ENCODE assay signal across 25 cellular contexts in genomic region chr1:18881642-18882431, GRCh38. TPM values are rescaled to one million over a fixed set of nuclear protein-coding genes. Genes with fewer than 3 reads are reported as not detected.
DNase-seq lines count a peak whose midpoint lies in the region; ATAC-seq and TF ChIP-seq lines count a peak whose summit lies in the region.
"Had no signal": no experiment of that assay in that cellular context is flagged by ENCODE, and none has a peak within 500 bp of the region (broad histone marks: within the 10 kb centered on the region; RNA-seq: fewer than 3 reads in every experiment).

No MANE protein-coding gene starts in this region.

- H3K27me3 Mint-ChIP-seq in chondrocyte (ENCODE audit: low read depth) = no peaks in the 10 kb centered on the region
- H3K27me3 Mint-ChIP-seq: CD8-positive, alpha-beta memory T cell had no signal

- intact Hi-C loops in psoas muscle (cut with DNase I) = no loop called here

- H3K36me3 Mint-ChIP-seq in chondrocyte (ENCODE audit: low read depth) = peaks cover 9% of the 10 kb centered on the region
- H3K36me3 Mint-ChIP-seq: CD8-positive, alpha-beta memory T cell had no signal

- no peak overlapping the region for H2BK5ac ChIP-seq in mesendoderm (ENCODE audit: low read length)

- H3K36me3 ChIP-seq in psoas muscle (ENCODE audit: insufficient read depth in 1 of 2, low read depth in 1 of 2) (peaks cover 0 to 30% of the 10 kb centered on the region in 2 donors), mesendoderm (ENCODE audit: control insufficient read depth, insufficient read depth, low read length) (no peaks in the 10 kb centered on the region)
- H3K36me3 ChIP-seq: BE2C, SJCRH30 had no signal

- DNase-seq in HPDE6-E6E7 (ENCODE audit: extremely low spot score) = peak; percentile 57
- DNase-seq in chondrocyte (ENCODE audit: low spot score) = peak; percentile 83
- DNase-seq in foreskin keratinocyte = peak in 1 of 2 donors; percentile 69
- DNase-seq in psoas muscle = no peak
- no peak for DNase-seq in pons (ENCODE audit: low spot score)
- DNase-seq in mesendoderm = no peak
- no peak for DNase-seq in A172 (ENCODE audit: low spot score)
- DNase-seq: BE2C; Calu3; CD8-positive, alpha-beta memory T cell; DND-41; Karpas-422; NCI-H1092; NCI-H1417 treated with DMSO at 0.1 percent for 48 hours; NCI-H1694 treated with DMSO at 0.1 percent for 48 hours; NCI-H2081; NCI-H526 treated with DMSO at 0.1 percent for 48 hours; OCI-M1; SJCRH30 had no signal

- 69 to 86% (median 74%) methylated on average over 23 to 24 of the region's 24 CpGs for WGBS in psoas muscle, 3 donors
- no CpG with 5 or more reads among the region's 24 CpGs for WGBS in mesendoderm (ENCODE audit: extremely low coverage, insufficient coverage, low lambda C conversion rate)

- H3K4me2 ChIP-seq in mesendoderm (ENCODE audit: low read length) = no peak overlapping the region

- H3K4me1 Mint-ChIP-seq in chondrocyte (ENCODE audit: low read depth) = peaks cover 6% of the 10 kb centered on the region
- H3K4me1 Mint-ChIP-seq: CD14-positive monocyte; CD8-positive, alpha-beta memory T cell had no signal

- no peak overlapping the region for H3K9ac ChIP-seq in mesendoderm (ENCODE audit: low read length)

- H3K27ac Mint-ChIP-seq in chondrocyte (ENCODE audit: unreplicated experiment) = no peak overlapping the region
- H3K27ac Mint-ChIP-seq: CD14-positive monocyte had no signal

- TF ChIP-seq CTCF in chondrocyte (IDR thresholded peaks at IDR 0.05) = no peak
- TF ChIP-seq CTCF in foreskin keratinocyte (conservative IDR thresholded peaks at IDR 0.05) = no peak
- no peak for TF ChIP-seq CTCF in psoas muscle (IDR thresholded peaks at IDR 0.05)

- no peak overlapping the region for H4K8ac ChIP-seq in mesendoderm (ENCODE audit: low read depth, low read length)

- H4K5ac ChIP-seq in mesendoderm (ENCODE audit: low read length) = no peak overlapping the region

- no peak overlapping the region for H3K56ac ChIP-seq in mesendoderm (ENCODE audit: low read length)

- no peak overlapping the region for H3K18ac ChIP-seq in mesendoderm (ENCODE audit: low read length)

- no peaks in the 10 kb centered on the region for H3K79me2 ChIP-seq in mesendoderm (ENCODE audit: control insufficient read depth, insufficient read depth, low read length)

- H3K27ac ChIP-seq in foreskin keratinocyte (no peak overlapping the region), psoas muscle (peak overlapping the region; percentile 56), mesendoderm (ENCODE audit: low read depth, low read length) (no peak overlapping the region)
- H3K27ac ChIP-seq: HL-60, SJCRH30 had no signal

- no peak overlapping the region for H3K4me3 ChIP-seq in psoas muscle
- H3K4me3 ChIP-seq in mesendoderm (ENCODE audit: low read length) = no peak overlapping the region
- H3K4me3 ChIP-seq: SJCRH30 had no signal

- H3K4me1 ChIP-seq in foreskin keratinocyte (peaks cover 8% of the 10 kb centered on the region), psoas muscle (peaks cover 32% of the 10 kb centered on the region), mesendoderm (ENCODE audit: control insufficient read depth, low read depth, low read length) (no peaks in the 10 kb centered on the region)
- H3K4me1 ChIP-seq: SJCRH30 had no signal

- H3K9me3 ChIP-seq in psoas muscle = no peaks in the 10 kb centered on the region
- H3K9me3 ChIP-seq: BE2C, SJCRH30 had no signal

- ATAC-seq in foreskin keratinocyte (peak; percentile 68), psoas muscle (peak; percentile 17 to 29 (median 19)), GM18873 (IDR thresholded peaks at IDR 0.05; ENCODE audit: low FRiP score, unreplicated experiment) (no peak)
- ATAC-seq: Right ventricle myocardium inferior had no signal

- H3K4ac ChIP-seq in mesendoderm (ENCODE audit: low read depth, low read length) = no peak overlapping the region

- H3K79me1 ChIP-seq in mesendoderm (ENCODE audit: low read length) = no peaks in the 10 kb centered on the region

- no peak overlapping the region for H2BK15ac ChIP-seq in mesendoderm (replicated peaks; ENCODE audit: low read depth)

- no peak overlapping the region for H3K23ac ChIP-seq in mesendoderm (ENCODE audit: low read length)

- H3K4me3 Mint-ChIP-seq in chondrocyte (ENCODE audit: unreplicated experiment) = no peak overlapping the region
- H3K4me3 Mint-ChIP-seq: CD14-positive monocyte; CD8-positive, alpha-beta memory T cell had no signal

- no peaks in the 10 kb centered on the region for H3K27me3 ChIP-seq in foreskin keratinocyte
- no peaks in the 10 kb centered on the region for H3K27me3 ChIP-seq in psoas muscle (ENCODE audit: insufficient read depth in 3 of 3, low read length in 2 of 3)
- H3K27me3 ChIP-seq in mesendoderm (ENCODE audit: insufficient read depth, low read length, poor library complexity) = no peaks in the 10 kb centered on the region
- H3K27me3 ChIP-seq: BE2C, SJCRH30 had no signal

- no peak overlapping the region for H2BK120ac ChIP-seq in mesendoderm (ENCODE audit: low read depth, low read length)

- H2AK5ac ChIP-seq in mesendoderm (ENCODE audit: low read length) = no peak overlapping the region

- no peaks in the 10 kb centered on the region for H3K9me3 Mint-ChIP-seq in chondrocyte (ENCODE audit: low read depth)
- H3K9me3 Mint-ChIP-seq: CD8-positive, alpha-beta memory T cell had no signal

RNA-seq across cellular contexts. Expression of gene ALDH4A1, which starts 20.5 kb away (rescaled TPM):
- 9.3 to 15.0 TPM (median 14.2 TPM) in 3 replicates for total RNA-seq in chondrocyte
- 26.7 and 33.2 TPM in 2 replicates for total RNA-seq in foreskin keratinocyte
- 26.3 and 32.6 TPM in 2 replicates for polyA plus RNA-seq in foreskin keratinocyte
- total RNA-seq in psoas muscle = 10 to 100 TPM; 31.9 to 81.1 (median 47.0) TPM
- 10 to 100 TPM; 19.5 to 28.6 (median 22.7) TPM for polyA plus RNA-seq in psoas muscle
- 12.5 TPM for polyA plus RNA-seq in mesendoderm (2013, experiment 1 of 2)
- polyA plus RNA-seq in mesendoderm (2013, experiment 2 of 2) = 11.6 TPM
- 8.4 and 10.1 TPM in 2 replicates for total RNA-seq in A172 (2014; rRNA removed; shearing (Covaris generic))

RNA-seq across cellular contexts. Expression of gene TAS1R2, which starts 22.4 kb away (rescaled TPM):
- total RNA-seq in chondrocyte (not detected in 3 replicates), foreskin keratinocyte (not detected in 2 replicates), psoas muscle (not detected)
- polyA plus RNA-seq in foreskin keratinocyte (not detected in 2 replicates), psoas muscle (not detected)
- polyA plus RNA-seq in mesendoderm (2013, experiment 1 of 2) = not detected
- not detected for polyA plus RNA-seq in mesendoderm (2013, experiment 2 of 2)
- not detected in 2 replicates for total RNA-seq in A172 (2014; rRNA removed; shearing (Covaris generic))
- total RNA-seq: Calu3; CD8-positive, alpha-beta memory T cell; HT-29; NCI-H460; Right ventricle myocardium inferior; SJCRH30 had no signal
- polyA plus RNA-seq: CD14-positive monocyte; CD8-positive, alpha-beta memory T cell had no signal

Comparison
In these comparisons a context has a peak if more than half of its experiments do, and no peak if none do; other contexts are left out.
1. DNase-seq: peak in HPDE6-E6E7 (single experiment) and chondrocyte (single experiment); none in psoas muscle (0 of 2), pons (single experiment), mesendoderm (single experiment) and A172 (single experiment).